ENCODE assay signal across 9 cellular contexts in genomic region chr17:81432873-81433451, GRCh38. TPM values are rescaled to one million over a fixed set of nuclear protein-coding genes. Genes with fewer than 3 reads are reported as not detected.
DNase-seq lines count a peak whose midpoint lies in the region; ATAC-seq and TF ChIP-seq lines count a peak whose summit lies in the region.
"Had no signal": no experiment of that assay in that cellular context is flagged by ENCODE, and none has a peak within 500 bp of the region (broad histone marks: within the 10 kb centered on the region; RNA-seq: fewer than 3 reads in every experiment).

No MANE protein-coding gene starts in this region.

- peaks cover 12 to 96% (median 46%) of the 10 kb centered on the region in 3 donors for H3K4me1 ChIP-seq in gastroesophageal sphincter

- DNase-seq in COLO668 (lab: John Stamatoyannopoulos, UW; ENCODE audit: unreplicated experiment) (peak; percentile 75), MG63 (peak; percentile 64), NCI-H446 treated with DMSO at 0.1 percent for 48 hours (lab: John Stamatoyannopoulos, UW) (peak; percentile 83), left lobe of liver (ENCODE audit: low spot score) (peak; percentile 76)
- DNase-seq in stimulated activated CD4-positive, alpha-beta T cell treated with anti-CD3 and anti-CD28 coated beads, Interleukin-1b, Interleukin-23, amount 100 ng/mL, for 48 hours = no peak
- DNase-seq in activated CD4-positive, CD25-positive, alpha-beta regulatory T cell (lab: John Stamatoyannopoulos, UW) = no peak

- no peaks in the 10 kb centered on the region for H3K27me3 ChIP-seq in MG63
- no peaks in the 10 kb centered on the region for H3K27me3 ChIP-seq in gastroesophageal sphincter
- H3K27me3 ChIP-seq: adrenal gland had no signal

- no peaks in the 10 kb centered on the region for H3K9me3 ChIP-seq in MG63
- H3K9me3 ChIP-seq in gastroesophageal sphincter = no peaks in the 10 kb centered on the region
- H3K9me3 ChIP-seq: adrenal gland had no signal

- TF ChIP-seq CTCF in gastroesophageal sphincter (IDR thresholded peaks at IDR 0.05) = no peak

- 70% methylated on average over 2 of the region's 13 CpGs; no CpG with 5 or more reads in 1 of the 2 donors for WGBS in gastroesophageal sphincter (ENCODE audit: low coverage in 1 of 2), 2 donors

- H3K36me3 ChIP-seq in MG63 (peaks cover 9% of the 10 kb centered on the region), gastroesophageal sphincter (no peaks in the 10 kb centered on the region)
- H3K36me3 ChIP-seq: adrenal gland had no signal

- TF ChIP-seq EP300 in gastroesophageal sphincter (IDR thresholded peaks at IDR 0.05) = no peak

- TF ChIP-seq POLR2A in gastroesophageal sphincter (IDR thresholded peaks at IDR 0.05) = no peak

- ATAC-seq in left lobe of liver (peak; percentile 56), gastroesophageal sphincter (no peak), GM19463 (IDR thresholded peaks at IDR 0.05; ENCODE audit: unreplicated experiment) (no peak)

- no peak overlapping the region for H3K4me3 ChIP-seq in MG63
- no peak overlapping the region for H3K4me3 ChIP-seq in gastroesophageal sphincter
- H3K4me3 ChIP-seq: adrenal gland had no signal

- H3K27ac ChIP-seq in gastroesophageal sphincter = no peak overlapping the region
- H3K27ac ChIP-seq: adrenal gland had no signal

RNA-seq across cellular contexts. Expression of gene BAHCC1, which starts 37.7 kb away (rescaled TPM):
- total RNA-seq in MG63 (2014; rRNA removed; shearing (Covaris generic); ENCODE audit: low replicate concordance) = 3.6 and 10.4 TPM in 2 replicates
- total RNA-seq in left lobe of liver = 8.0 TPM
- 10 to 100 TPM; 17.5 to 34.3 (median 19.5) TPM for total RNA-seq in gastroesophageal sphincter

Comparison
In these comparisons a context has a peak if more than half of its experiments do, and no peak if none do; other contexts are left out.
1. DNase-seq: peak in COLO668 (single experiment), MG63 (single experiment), NCI-H446 treated with DMSO at 0.1 percent for 48 hours (single experiment) and left lobe of liver (single experiment); none in stimulated activated CD4-positive, alpha-beta T cell treated with anti-CD3 and anti-CD28 coated beads, Interleukin-1b, Interleukin-23, amount 100 ng/mL, for 48 hours (single experiment) and activated CD4-positive, CD25-positive, alpha-beta regulatory T cell (0 of 4).